In the genomic region with DNA sequence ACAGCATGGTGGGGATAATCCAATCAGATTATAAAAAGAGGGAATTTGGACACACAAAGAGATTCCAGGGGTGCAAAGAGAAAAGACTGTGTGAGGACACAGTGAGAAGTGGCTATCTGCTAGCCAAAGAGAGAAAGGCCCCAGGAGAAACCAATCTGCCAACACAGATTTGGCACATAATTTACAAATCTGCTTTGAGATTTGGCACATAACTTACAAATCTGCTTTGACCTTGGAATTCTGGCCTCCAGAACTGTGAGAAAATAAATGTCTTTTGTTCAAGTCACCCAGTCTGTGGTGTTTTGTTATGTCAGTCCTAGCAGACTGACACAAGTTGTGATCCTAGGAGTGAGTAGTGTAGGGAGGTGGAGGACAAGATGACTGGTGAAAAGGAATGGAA, we compare ENCODE assay signal across 31 cellular contexts. TPM values are rescaled to one million over a fixed set of nuclear protein-coding genes. Genes with fewer than 3 reads are reported as not detected.
DNase-seq lines count a peak whose midpoint lies in the region; ATAC-seq and TF ChIP-seq lines count a peak whose summit lies in the region.
"Had no signal": no experiment of that assay in that cellular context is flagged by ENCODE, and none has a peak within 500 bp of the region (broad histone marks: within the 10 kb centered on the region; RNA-seq: fewer than 3 reads in every experiment).

No MANE protein-coding gene starts in this region.

- intact Hi-C loops in aorta (cut with DNase I), result loop anchor here in 1 of 2 donors (5.0 kb wide), 2 partner anchors 40 to 380 kb away; no protein-coding TSS in a partner anchor

- H3K36me3 ChIP-seq in GM23248 (ENCODE audit: low read depth) (no peaks in the 10 kb centered on the region), right atrium auricular region (no peaks in the 10 kb centered on the region), subcutaneous abdominal adipose tissue (ENCODE audit: control insufficient read depth in 5 of 5, insufficient read depth in 5 of 5, low read length in 5 of 5) (no peaks in the 10 kb centered on the region), aorta (ENCODE audit: control insufficient read depth in 1 of 2, insufficient read depth in 2 of 2, low read length in 1 of 2) (no peaks in the 10 kb centered on the region)
- H3K36me3 ChIP-seq: esophagus muscularis mucosa, gastroesophageal sphincter had no signal

- TF ChIP-seq CTCF in right atrium auricular region (IDR thresholded peaks at IDR 0.05), result no peak

- H3K4me3 ChIP-seq in GM23248 (no peak overlapping the region), right atrium auricular region (no peak overlapping the region), subcutaneous abdominal adipose tissue (ENCODE audit: low read depth in 1 of 5, low read length in 5 of 5) (no peak overlapping the region), aorta (ENCODE audit: low read length in 2 of 2) (no peak overlapping the region)
- H3K4me3 ChIP-seq: esophagus muscularis mucosa, gastroesophageal sphincter had no signal

- in situ Hi-C loops in GM23248 (cut with MboI), result no loop called here

- DNase-seq in GM23248, result no peak
- peak; percentile 12 for DNase-seq in astrocyte of the hippocampus (ENCODE audit: low read depth, low spot score)
- DNase-seq in right atrium auricular region (ENCODE audit: low spot score), result no peak
- DNase-seq in NK-92 treated with Interleukin-12 subunit alpha and Interleukin-12 subunit beta, amount 100 ng/mL, for 24 hours (lab: John Stamatoyannopoulos, UW), result no peak
- no peak for DNase-seq in aorta
- DNase-seq: activated CD4-positive, alpha-beta T cell treated with anti-CD3 and anti-CD28 coated beads, Interleukin-2, amount 50 U/mL, for 48 hours; activated naive CD4-positive, alpha-beta T cell; activated naive CD8-positive, alpha-beta T cell treated with anti-CD3 and anti-CD28 coated beads, Interleukin-2, amount 50 U/mL, for 24 hours; cerebellar nuclear complex; COR-L47; dermis blood vessel endothelial cell; DMS79; GF-D8; immature natural killer cell; left cardiac atrium; NCI-H1092; NCI-H1694 treated with DMSO at 0.1 percent for 48 hours; NCI-H2171; NCI-H510A; right cardiac atrium; stimulated activated CD4-positive, alpha-beta T cell treated with anti-CD3 and anti-CD28 coated beads, Interleukin-12 subunit alpha, Interleukin-12 subunit beta, amount 100 ng/mL, for 4 hours; stimulated activated CD4-positive, alpha-beta T cell treated with anti-CD3 and anti-CD28 coated beads, Interleukin-4, amount 100 ng/mL, for 24 hours; trophoblast cell had no signal

- peaks cover 25% of the 10 kb centered on the region for H3F3A ChIP-seq in GM23248 (ENCODE audit: insufficient read depth)

- no peak for ATAC-seq in aorta (ENCODE audit: low FRiP score)
- ATAC-seq in HG02970 (IDR thresholded peaks at IDR 0.05; ENCODE audit: low FRiP score, unreplicated experiment), result no peak
- ATAC-seq: activated CD4-positive, CD25-positive, alpha-beta regulatory T cell treated with anti-CD3 and anti-CD28 coated beads, Interleukin-2, amount 50 U/mL, for 24 hours; activated naive CD8-positive, alpha-beta T cell treated with anti-CD3 and anti-CD28 coated beads, Interleukin-2, amount 50 U/mL, for 24 hours; gastroesophageal sphincter had no signal

- H3K27ac ChIP-seq in GM23248 (no peak overlapping the region), right atrium auricular region (peak overlapping the region; percentile 8 to 33), subcutaneous abdominal adipose tissue (ENCODE audit: low read depth, low read length) (peak overlapping the region; percentile 51), aorta (ENCODE audit: low read depth in 1 of 2, low read length in 2 of 2) (peak overlapping the region in 1 of 2 donors; percentile 18)

- no peaks in the 10 kb centered on the region for H3K9me2 ChIP-seq in GM23248 (ENCODE audit: insufficient read depth)

- H3K4me2 ChIP-seq in GM23248 (ENCODE audit: unreplicated experiment), result no peak overlapping the region

- H4K20me1 ChIP-seq in GM23248 (ENCODE audit: insufficient read depth), result no peaks in the 10 kb centered on the region

- H3K9ac ChIP-seq in GM23248, result no peak overlapping the region
- H3K9ac ChIP-seq in subcutaneous abdominal adipose tissue (ENCODE audit: low read length in 5 of 5), result no peak overlapping the region

- H3K9me3 ChIP-seq in GM23248 (ENCODE audit: low read depth), result no peaks in the 10 kb centered on the region
- no peaks in the 10 kb centered on the region for H3K9me3 ChIP-seq in right atrium auricular region
- no peaks in the 10 kb centered on the region for H3K9me3 ChIP-seq in subcutaneous abdominal adipose tissue (ENCODE audit: control insufficient read depth in 5 of 5, low read length in 5 of 5)
- no peaks in the 10 kb centered on the region for H3K9me3 ChIP-seq in aorta (ENCODE audit: control insufficient read depth, low read length)
- H3K9me3 ChIP-seq: esophagus muscularis mucosa, gastroesophageal sphincter had no signal

- H3K27me3 ChIP-seq in GM23248 (replicated peaks; ENCODE audit: insufficient read depth), result no peaks in the 10 kb centered on the region
- H3K27me3 ChIP-seq in right atrium auricular region, result no peaks in the 10 kb centered on the region
- H3K27me3 ChIP-seq in subcutaneous abdominal adipose tissue (ENCODE audit: control insufficient read depth in 5 of 5, insufficient read depth in 4 of 5, low read length in 5 of 5), result no peaks in the 10 kb centered on the region
- no peaks in the 10 kb centered on the region for H3K27me3 ChIP-seq in aorta (ENCODE audit: control insufficient read depth in 1 of 2, insufficient read depth in 2 of 2, low read length in 1 of 2)
- H3K27me3 ChIP-seq: esophagus muscularis mucosa, gastroesophageal sphincter had no signal

- H2AFZ ChIP-seq in GM23248, result 0 out of 2 replicates have a peak overlapping the region, but pooled peaks have one; percentile 7

- H3K4me1 ChIP-seq in GM23248 (ENCODE audit: insufficient read depth), result peaks cover 35% of the 10 kb centered on the region
- peaks cover 0 to 22% of the 10 kb centered on the region in 2 donors for H3K4me1 ChIP-seq in right atrium auricular region
- peaks cover 2 to 45% (median 12%) of the 10 kb centered on the region in 5 donors for H3K4me1 ChIP-seq in subcutaneous abdominal adipose tissue (ENCODE audit: control insufficient read depth in 5 of 5, insufficient read depth in 5 of 5, low read length in 5 of 5)
- H3K4me1 ChIP-seq in aorta (ENCODE audit: control insufficient read depth in 1 of 2, insufficient read depth in 2 of 2, low read length in 2 of 2), result peaks cover 2 to 6% of the 10 kb centered on the region in 2 donors

- no peaks in the 10 kb centered on the region for H3K79me2 ChIP-seq in GM23248 (ENCODE audit: insufficient read depth)

RNA-seq across cellular contexts. Expression of gene TM4SF18, which starts 3.5 kb away (rescaled TPM):
- total RNA-seq in GM23248 (2014; rRNA removed; shearing (Covaris generic)), result not detected in 2 replicates
- polyA plus RNA-seq in GM23248 (2016; fragmentation: Nextera tagmentation; extraction: Ambion mirVana) (not detected in 2 replicates), aorta (1 to 10 TPM in 1 of 2 donors, not detected in 1; 1.6 TPM)
- total RNA-seq in right atrium auricular region (10 to 100 TPM in 1 of 2 donors, 1 to 10 TPM in 1; 6.7 to 13.8 TPM), aorta (1 to 10 TPM; 3.1 to 9.0 TPM)
- total RNA-seq: T-helper 2 cell treated with Interferon-gamma antibody and Interleukin-4, amounts not matched to agents 100 ng/mL and 5 ng/mL, for 36 hours had no signal
- polyA plus RNA-seq: IgD-negative memory B cell, immature natural killer cell, neural cell had no signal

RNA-seq across cellular contexts. Expression of gene TM4SF1, which starts 40.5 kb away (rescaled TPM):
- 7.2 and 10.5 TPM in 2 replicates for total RNA-seq in GM23248 (2014; rRNA removed; shearing (Covaris generic))
- polyA plus RNA-seq in GM23248 (2016; fragmentation: Nextera tagmentation; extraction: Ambion mirVana) (10.7 and 12.4 TPM in 2 replicates), aorta (100 to 1,000 TPM; 117 to 477 TPM)
- total RNA-seq in right atrium auricular region (100 to 1,000 TPM; 211 to 341 TPM), aorta (100 to 1,000 TPM; 213 TPM)
- total RNA-seq: T-helper 2 cell treated with Interferon-gamma antibody and Interleukin-4, amounts not matched to agents 100 ng/mL and 5 ng/mL, for 36 hours had no signal
- polyA plus RNA-seq: IgD-negative memory B cell, immature natural killer cell had no signal

Comparison
In these comparisons a context has a peak if more than half of its experiments do, and no peak if none do; other contexts are left out.
1. RNA of gene TM4SF1, which starts 40.5 kb away (total RNA-seq): 211 to 341 TPM in right atrium auricular region and 213 TPM in aorta; 7.2 to 10.5 TPM in GM23248; every median in the first group is over 10 times any median in the second.